In the genomic region with DNA sequence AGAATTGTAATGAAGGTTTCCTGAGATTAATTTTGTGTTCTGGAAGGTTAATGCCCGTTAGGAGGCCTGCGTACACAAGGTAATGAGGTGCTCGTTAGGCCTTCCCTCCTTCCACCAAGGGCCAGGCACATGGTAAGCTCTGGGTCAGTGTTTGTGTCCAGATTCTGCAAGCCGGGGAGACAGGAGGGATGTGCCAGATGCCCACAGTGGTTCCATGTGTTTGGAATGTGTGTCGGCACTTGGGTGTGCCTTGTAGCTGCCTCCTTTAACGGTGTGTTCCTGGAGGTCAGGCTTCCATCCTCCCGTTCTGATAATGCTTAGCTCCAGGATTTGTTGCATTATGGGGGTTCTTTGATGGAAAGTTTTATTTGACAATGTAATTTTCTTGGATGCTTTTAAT, we compare ENCODE assay signal across 23 cellular contexts. TPM values are rescaled to one million over a fixed set of nuclear protein-coding genes. Genes with fewer than 3 reads are reported as not detected.
A peak's percentile ranks its signal among the peaks of the same experiment; 100 is the strongest.
DNase-seq lines count a peak whose midpoint lies in the region; ATAC-seq, FAIRE-seq and TF ChIP-seq lines count a peak whose summit lies in the region.
"Had no signal": no experiment of that assay in that cellular context is flagged by ENCODE, and none has a peak within 500 bp of the region (broad histone marks: within the 10 kb centered on the region; RNA-seq: fewer than 3 reads in every experiment).

No MANE protein-coding gene starts in this region.

- DNase-seq in activated T-cell treated with anti-CD3 and anti-CD28 coated beads, Interleukin-2, amount 50 U/mL, for 24 hours = no peak
- no peak for DNase-seq in activated T-cell treated with anti-CD3 and anti-CD28 coated beads, Interleukin-2, amount 50 U/mL, for 1 hour
- DNase-seq in H7 (peak; percentile 16), T-helper 17 cell (no peak), neuronal stem cell (ENCODE audit: low spot score) (no peak), kidney (no peak), GM10248 (ENCODE audit: extremely low spot score) (no peak)
- DNase-seq: C1 segment of cervical spinal cord, COR-L47, GOT3, KBM-7, NCI-H1436, NCI-H2029, NCI-H2171, NCI-H510A, NCI-H82, Peyer's patch, Right ventricle myocardium superior, SK-N-SH had no signal

- H3K36me3 ChIP-seq in H7 (replicated peaks; ENCODE audit: control insufficient read depth, insufficient read depth, low read length) (no peaks in the 10 kb centered on the region), neuronal stem cell (replicated peaks in 1 of 2; ENCODE audit: control insufficient read depth in 2 of 2, insufficient read depth in 2 of 2, low read length in 2 of 2) (no peaks in the 10 kb centered on the region), kidney (ENCODE audit: control insufficient read depth in 1 of 2, insufficient read depth in 2 of 2, low read length in 2 of 2) (no peaks in the 10 kb centered on the region)
- H3K36me3 ChIP-seq: Peyer's patch had no signal

- H3K23ac ChIP-seq in neuronal stem cell (ENCODE audit: low read depth, low read length, poor library complexity) = peak overlapping the region; percentile 21

- intact Hi-C loops in kidney (cut with DNase I) = no loop called here

- H3K9ac ChIP-seq in neuronal stem cell (ENCODE audit: low read depth, low read length, poor library complexity) = no peak overlapping the region
- H3K9ac ChIP-seq in kidney (ENCODE audit: low read length in 2 of 2) = no peak overlapping the region
- H3K9ac ChIP-seq: SK-N-SH had no signal

- H2BK12ac ChIP-seq in neuronal stem cell (ENCODE audit: low read length) = no peak overlapping the region

- H3K4me3 Mint-ChIP-seq in activated T-cell treated with anti-CD3 and anti-CD28 coated beads, Interleukin-2, amount 50 U/mL, for 24 hours = peak overlapping the region; percentile 27
- H3K4me3 Mint-ChIP-seq in T-helper 17 cell = peak overlapping the region; percentile 9

- H3K9me3 ChIP-seq in T-helper 17 cell (ENCODE audit: control insufficient read depth, low read length, poor library complexity, severe bottlenecking) (no peaks in the 10 kb centered on the region), neuronal stem cell (replicated peaks in 1 of 2; ENCODE audit: control insufficient read depth in 2 of 2, insufficient read depth in 1 of 2, low read depth in 1 of 2, low read length in 2 of 2) (no peaks in the 10 kb centered on the region), kidney (ENCODE audit: control insufficient read depth in 1 of 2, low read length in 2 of 2) (no peaks in the 10 kb centered on the region)
- H3K9me3 ChIP-seq: Peyer's patch, SK-N-SH had no signal

- no peak overlapping the region for H3K4me2 ChIP-seq in neuronal stem cell (ENCODE audit: insufficient read depth, low read length, poor library complexity, severe bottlenecking)
- H3K4me2 ChIP-seq: SK-N-SH had no signal

- CTCF ChIA-PET in GM10248 (lab: Yijun Ruan, JAX) = interaction anchor here (1.0 to 3.4 kb wide), 6 partner anchors 9 to 114 kb away, joined by 3 to 21 read pairs (median 4); no protein-coding TSS in a partner anchor

- no peak overlapping the region for H2BK15ac ChIP-seq in neuronal stem cell (ENCODE audit: low read length)

- H3K9me3 Mint-ChIP-seq in activated T-cell treated with anti-CD3 and anti-CD28 coated beads, Interleukin-2, amount 50 U/mL, for 24 hours = no peaks in the 10 kb centered on the region

- H3K4me1 ChIP-seq in neuronal stem cell (ENCODE audit: control insufficient read depth in 2 of 2, insufficient read depth in 1 of 2, low read depth in 1 of 2, low read length in 2 of 2) (peaks cover 5 to 11% of the 10 kb centered on the region in 2 donors), kidney (ENCODE audit: control insufficient read depth in 1 of 2, insufficient read depth in 1 of 2, low read depth in 1 of 2, low read length in 2 of 2) (peaks cover 6% of the 10 kb centered on the region in 2 donors)

- peaks cover 75% of the 10 kb centered on the region for H3K36me3 Mint-ChIP-seq in activated T-cell treated with anti-CD3 and anti-CD28 coated beads, Interleukin-2, amount 50 U/mL, for 24 hours (ENCODE audit: low read depth)
- H3K36me3 Mint-ChIP-seq in T-helper 17 cell (ENCODE audit: low read depth) = peaks cover 4% of the 10 kb centered on the region

- H3K4ac ChIP-seq in neuronal stem cell (ENCODE audit: low read length) = no peak overlapping the region

- FAIRE-seq in kidney (lab: Jason Lieb, UNC) = no peak
- FAIRE-seq: A204.1, GM12891, GM18507 had no signal

- H3K27me3 ChIP-seq in H7 (ENCODE audit: control insufficient read depth, insufficient read depth, low read length) (peaks cover 9% of the 10 kb centered on the region), neuronal stem cell (ENCODE audit: control insufficient read depth in 3 of 3, insufficient read depth in 3 of 3, low read depth in 1 of 3, low read length in 3 of 3) (peaks cover 0 to 2% (median 0%) of the 10 kb centered on the region in 3 experiments)
- H3K27me3 ChIP-seq: Peyer's patch had no signal

- TF ChIP-seq CTCF in kidney (IDR thresholded peaks at IDR 0.05; ENCODE audit: borderline replicate concordance, extremely low read depth, insufficient read depth) (no peak), GM10248 (IDR thresholded peaks at IDR 0.05; ENCODE audit: control extremely low read depth, extremely low read depth, low read depth, missing control alignments) (no peak)

- H3K27ac ChIP-seq in neuronal stem cell (replicated peaks; ENCODE audit: low read length) (no peak overlapping the region), kidney (ENCODE audit: low read depth in 2 of 2, low read length in 2 of 2) (no peak overlapping the region)
- H3K27ac ChIP-seq: Peyer's patch had no signal

- no peak for ATAC-seq in T-helper 17 cell
- no peak for ATAC-seq in GM21390 (IDR thresholded peaks at IDR 0.05; ENCODE audit: unreplicated experiment)

- H2AFZ ChIP-seq in neuronal stem cell (ENCODE audit: low read length) = no peak overlapping the region

- no peaks in the 10 kb centered on the region for H3K27me3 Mint-ChIP-seq in activated T-cell treated with anti-CD3 and anti-CD28 coated beads, Interleukin-2, amount 50 U/mL, for 24 hours
- no peaks in the 10 kb centered on the region for H3K27me3 Mint-ChIP-seq in T-helper 17 cell

- H3K18ac ChIP-seq in neuronal stem cell (ENCODE audit: low read length) = no peak overlapping the region

- H3K79me1 ChIP-seq in neuronal stem cell (ENCODE audit: low read depth, low read length) = no peaks in the 10 kb centered on the region

- WGBS in neuronal stem cell (ENCODE audit: extremely low coverage in 2 of 2, insufficient read length in 2 of 2, insufficient replicate concordance in 1 of 2), 2 donors = no CpG with 5 or more reads among the region's 7 CpGs

- H3K14ac ChIP-seq in neuronal stem cell (ENCODE audit: low read length) = no peak overlapping the region

- H2BK120ac ChIP-seq in neuronal stem cell (ENCODE audit: low read depth, low read length) = no peak overlapping the region

- no peak overlapping the region for H4K91ac ChIP-seq in neuronal stem cell (ENCODE audit: low read depth, low read length, poor library complexity)

- H4K8ac ChIP-seq in neuronal stem cell (ENCODE audit: low read depth, low read length) = no peak overlapping the region

- POLR2A ChIA-PET in GM10248 (lab: Yijun Ruan, JAX) = no interaction called here

- H3K4me1 Mint-ChIP-seq in activated T-cell treated with anti-CD3 and anti-CD28 coated beads, Interleukin-2, amount 50 U/mL, for 24 hours (ENCODE audit: low read depth) = peaks cover 80% of the 10 kb centered on the region
- peaks cover 68% of the 10 kb centered on the region for H3K4me1 Mint-ChIP-seq in T-helper 17 cell

- no peak overlapping the region for H3K4me3 ChIP-seq in H7 (ENCODE audit: insufficient read depth, low read depth, low read length)
- H3K4me3 ChIP-seq in neuronal stem cell (ENCODE audit: low read length in 2 of 2) = no peak overlapping the region
- H3K4me3 ChIP-seq in kidney (ENCODE audit: low read length in 2 of 2) = no peak overlapping the region
- H3K4me3 ChIP-seq: Peyer's patch had no signal

- no peak overlapping the region for H2BK5ac ChIP-seq in neuronal stem cell (ENCODE audit: low read length)

- H2AK5ac ChIP-seq in neuronal stem cell (ENCODE audit: low read depth, low read length) = no peak overlapping the region

- H3K27ac Mint-ChIP-seq in activated T-cell treated with anti-CD3 and anti-CD28 coated beads, Interleukin-2, amount 50 U/mL, for 24 hours = peak overlapping the region; percentile 9
- no peak overlapping the region for H3K27ac Mint-ChIP-seq in T-helper 17 cell

RNA-seq across cellular contexts. Expression of gene TRAF3, which starts 5.7 kb away (rescaled TPM):
- total RNA-seq in H7 (2014; rRNA removed; shearing (Covaris generic)) = 5.5 and 11.5 TPM in 2 replicates
- total RNA-seq in T-helper 17 cell = 10 to 100 TPM; 47.8 to 54.4 TPM
- 16.4 TPM for polyA plus RNA-seq in neuronal stem cell (2013, experiment 1 of 2)
- polyA plus RNA-seq in neuronal stem cell (2013, experiment 2 of 2) = 16.2 TPM
- 35.4 TPM for total RNA-seq in kidney
- 5.2 TPM for polyA plus RNA-seq in kidney (ENCODE audit: insufficient read depth, low read depth, low replicate concordance)
